1 cellular context compared by ENCODE assay signal in genomic region chr11:134342572-134343340, GRCh38.
TF ChIP-seq lines count a peak whose summit lies in the region.

No MANE protein-coding gene starts in this region.

TF ChIP-seq in H1, 55 proteins besides CTCF, POLR2A, EP300 and RAD21:
- TF ChIP-seq, protein P1, sequence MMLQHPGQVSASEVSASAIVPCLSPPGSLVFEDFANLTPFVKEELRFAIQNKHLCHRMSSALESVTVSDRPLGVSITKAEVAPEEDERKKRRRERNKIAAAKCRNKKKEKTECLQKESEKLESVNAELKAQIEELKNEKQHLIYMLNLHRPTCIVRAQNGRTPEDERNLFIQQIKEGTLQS (IDR thresholded peaks at IDR 0.05; ENCODE audit: insufficient read depth, low read depth, low read length) = no peak
- TF ChIP-seq ZNF274 (IDR thresholded peaks at IDR 0.05; ENCODE audit: borderline replicate concordance, extremely low read depth, low read length) = no peak
- TF ChIP-seq NRF1 (IDR thresholded peaks at IDR 0.05; ENCODE audit: low read depth, low read length) = no peak
- no peak for TF ChIP-seq MAFK (IDR thresholded peaks at IDR 0.05; ENCODE audit: low read depth, low read length)
- no peak for TF ChIP-seq GTF2F1 (IDR thresholded peaks at IDR 0.05; ENCODE audit: borderline replicate concordance, low read depth, low read length)
- TF ChIP-seq TAF1 (IDR thresholded peaks at IDR 0.05; ENCODE audit: low read depth, low read length) = no peak
- TF ChIP-seq TBP (IDR thresholded peaks at IDR 0.05; ENCODE audit: low read depth, low read length) = no peak
- no peak for TF ChIP-seq CBX5 (IDR thresholded peaks at IDR 0.05; ENCODE audit: low read depth, low read length)
- no peak for TF ChIP-seq HDAC6 (IDR thresholded peaks at IDR 0.05; ENCODE audit: low read depth, low read length)
- TF ChIP-seq E2F6 (IDR thresholded peaks at IDR 0.05) = no peak
- no peak for TF ChIP-seq KDM4A (IDR thresholded peaks at IDR 0.05; ENCODE audit: low read depth, low read length, severe bottlenecking)
- no peak for TF ChIP-seq CTBP2 (IDR thresholded peaks at IDR 0.05; ENCODE audit: borderline replicate concordance, insufficient read depth, insufficient read length, low read length)
- no peak for TF ChIP-seq GABPA (IDR thresholded peaks at IDR 0.05; ENCODE audit: borderline replicate concordance, insufficient read depth, low read length)
- no peak for TF ChIP-seq BACH1 (IDR thresholded peaks at IDR 0.05; ENCODE audit: low read length)
- TF ChIP-seq SRF (IDR thresholded peaks at IDR 0.05; ENCODE audit: low read depth, low read length) = no peak
- TF ChIP-seq JUND (IDR thresholded peaks at IDR 0.05; ENCODE audit: low read length) = no peak
- no peak for TF ChIP-seq RXRA (IDR thresholded peaks at IDR 0.05; ENCODE audit: insufficient read depth, low read depth, low read length)
- TF ChIP-seq PHF8 (conservative IDR thresholded peaks at IDR 0.05; ENCODE audit: low read depth, low read length) = no peak
- TF ChIP-seq POLR2AphosphoS5 (IDR thresholded peaks at IDR 0.05; ENCODE audit: low read depth, low read length) = no peak
- no peak for TF ChIP-seq USF2 (IDR thresholded peaks at IDR 0.05; ENCODE audit: low read length)
